ENCODE assay signal across 22 cellular contexts in genomic region chr20:57653910-57654309, GRCh38. TPM values are rescaled to one million over a fixed set of nuclear protein-coding genes. Genes with fewer than 3 reads are reported as not detected.
A peak's percentile ranks its signal among the peaks of the same experiment; 100 is the strongest.
DNase-seq lines count a peak whose midpoint lies in the region; ATAC-seq, FAIRE-seq and TF ChIP-seq lines count a peak whose summit lies in the region.
"Had no signal": no experiment of that assay in that cellular context is flagged by ENCODE, and none has a peak within 500 bp of the region (broad histone marks: within the 10 kb centered on the region; RNA-seq: fewer than 3 reads in every experiment).

No MANE protein-coding gene starts in this region.

- H3K4me1 ChIP-seq in K562 (replicated peaks in 1 of 2; ENCODE audit: control insufficient read depth in 2 of 2, insufficient read depth in 2 of 2, low read length in 2 of 2), result peaks cover 0 to 17% of the 10 kb centered on the region in 2 experiments; a peak in 1 of 5 replicates
- H3K4me1 ChIP-seq: SJCRH30 had no signal

- H3K79me2 ChIP-seq in K562 (ENCODE audit: control insufficient read depth, insufficient read depth, low read length), result no peaks in the 10 kb centered on the region

- no peak for TF ChIP-seq EP300 in K562 (IDR thresholded peaks at IDR 0.05; ENCODE audit: low read length)

- TF ChIP-seq RAD21 in K562 (CRISPR knock-in tag; conservative IDR thresholded peaks at IDR 0.05 in 1 of 2, IDR thresholded peaks at IDR 0.05 in 1 of 2), result no peak

- no peaks in the 10 kb centered on the region for H3K36me3 ChIP-seq in K562 (ENCODE audit: control insufficient read depth, insufficient read depth, low read length)

- no peak overlapping the region for H3K4me3 ChIP-seq in K562
- H3K4me3 ChIP-seq: gastroesophageal sphincter, psoas muscle, SJCRH30 had no signal

- intact Hi-C loops in activated CD4-positive, alpha-beta memory T cell treated with anti-CD3 and anti-CD28 coated beads for 36 hours (cut with micrococcal nuclease), result loop anchor here (1.0 to 10.0 kb wide), 5 partner anchors 57 to 551 kb away; no protein-coding TSS in a partner anchor
- intact Hi-C loops in K562 (cut with micrococcal nuclease), result loop anchor here (1.0 to 10.0 kb wide), 6 partner anchors 32 to 525 kb away; no protein-coding TSS in a partner anchor

- no peak overlapping the region for H3K9ac ChIP-seq in K562 (ENCODE audit: insufficient read depth in 1 of 2, low read depth in 2 of 2, low read length in 2 of 2)

- CTCF ChIA-PET in activated CD4-positive, alpha-beta memory T cell treated with anti-CD3 and anti-CD28 coated beads, Interleukin-2, amount 10 ng/mL, durations not matched to agents 7 days and 5 days (lab: Charles Lee), result interaction anchor here (0.5 to 2.3 kb wide), 16 partner anchors 11 to 585 kb away, joined by 3 to 12 read pairs (median 4); partner anchors contain the start of gene ZBP1
- CTCF ChIA-PET in activated CD4-positive, alpha-beta memory T cell treated with anti-CD3 and anti-CD28 coated beads for 36 hours (lab: Charles Lee), result interaction anchor here (0.6 to 3.7 kb wide), 27 partner anchors 11 to 562 kb away, joined by 3 to 44 read pairs (median 4); no protein-coding TSS in a partner anchor
- CTCF ChIA-PET in K562 (lab: Yijun Ruan, JAX; ENCODE audit: low intra/inter-chr PET ratio), result interaction anchor here (1.2 to 3.1 kb wide), 4 partner anchors 58 to 557 kb away, joined by 3 to 32 read pairs (median 10); no protein-coding TSS in a partner anchor

- no peak overlapping the region for H2AFZ ChIP-seq in K562 (ENCODE audit: low read depth, low read length)

- peaks cover 2% of the 10 kb centered on the region for H3K27me3 Mint-ChIP-seq in activated CD4-positive, alpha-beta memory T cell treated with anti-CD3 and anti-CD28 coated beads, Interleukin-2, amount 10 ng/mL, durations not matched to agents 7 days and 5 days
- no peaks in the 10 kb centered on the region for H3K27me3 Mint-ChIP-seq in activated CD4-positive, alpha-beta memory T cell treated with anti-CD3 and anti-CD28 coated beads for 36 hours
- H3K27me3 Mint-ChIP-seq: activated naive CD4-positive, alpha-beta T cell treated with anti-CD3 and anti-CD28 coated beads, Interleukin-2, amount 50 U/mL, for 24 hours; stimulated activated naive CD8-positive, alpha-beta T cell treated with anti-CD3 and anti-CD28 coated beads, Interleukin-15, Interleukin-2, amounts not matched to agents 100 ng/mL and 50 ng/mL, for 24 hours had no signal

- no peaks in the 10 kb centered on the region for H3K9me1 ChIP-seq in K562 (ENCODE audit: control insufficient read depth, insufficient read depth, low read length)

- no peaks in the 10 kb centered on the region for H3K9me3 Mint-ChIP-seq in activated CD4-positive, alpha-beta memory T cell treated with anti-CD3 and anti-CD28 coated beads, Interleukin-2, amount 10 ng/mL, durations not matched to agents 7 days and 5 days
- no peaks in the 10 kb centered on the region for H3K9me3 Mint-ChIP-seq in activated CD4-positive, alpha-beta memory T cell treated with anti-CD3 and anti-CD28 coated beads for 36 hours
- H3K9me3 Mint-ChIP-seq: activated naive CD4-positive, alpha-beta T cell treated with anti-CD3 and anti-CD28 coated beads, Interleukin-2, amount 50 U/mL, for 24 hours; HFFc6; natural killer cell; stimulated activated naive CD8-positive, alpha-beta T cell treated with anti-CD3 and anti-CD28 coated beads, Interleukin-15, Interleukin-2, amounts not matched to agents 100 ng/mL and 50 ng/mL, for 24 hours; T-helper 2 cell treated with Interferon-gamma antibody and Interleukin-4, amounts not matched to agents 5 μg/mL and 100 μg/mL, for 36 hours had no signal

- no peak for FAIRE-seq in K562 (lab: Jason Lieb, UNC)
- FAIRE-seq: A204.1 had no signal

- no peak for TF ChIP-seq POLR2A in K562 (conservative IDR thresholded peaks at IDR 0.05)

- no peaks in the 10 kb centered on the region for H3K36me3 Mint-ChIP-seq in activated CD4-positive, alpha-beta memory T cell treated with anti-CD3 and anti-CD28 coated beads, Interleukin-2, amount 10 ng/mL, durations not matched to agents 7 days and 5 days (ENCODE audit: low read depth)
- peaks cover 1% of the 10 kb centered on the region for H3K36me3 Mint-ChIP-seq in activated CD4-positive, alpha-beta memory T cell treated with anti-CD3 and anti-CD28 coated beads for 36 hours
- H3K36me3 Mint-ChIP-seq: natural killer cell had no signal

- H3K4me3 Mint-ChIP-seq in activated CD4-positive, alpha-beta memory T cell treated with anti-CD3 and anti-CD28 coated beads, Interleukin-2, amount 10 ng/mL, durations not matched to agents 7 days and 5 days, result no peak overlapping the region
- no peak overlapping the region for H3K4me3 Mint-ChIP-seq in activated CD4-positive, alpha-beta memory T cell treated with anti-CD3 and anti-CD28 coated beads for 36 hours
- H3K4me3 Mint-ChIP-seq: activated naive CD4-positive, alpha-beta T cell treated with anti-CD3 and anti-CD28 coated beads, Interleukin-2, amount 50 U/mL, for 24 hours; HFFc6; natural killer cell; stimulated activated naive CD8-positive, alpha-beta T cell treated with anti-CD3 and anti-CD28 coated beads, Interleukin-15, Interleukin-2, amounts not matched to agents 100 ng/mL and 50 ng/mL, for 24 hours; T-helper 2 cell treated with Interferon-gamma antibody and Interleukin-4, amounts not matched to agents 5 μg/mL and 100 μg/mL, for 36 hours had no signal

- no peak overlapping the region for H3K4me2 ChIP-seq in K562 (ENCODE audit: insufficient read depth, low read length)

- no peaks in the 10 kb centered on the region for H3K9me3 ChIP-seq in K562 (replicated peaks; ENCODE audit: control insufficient read depth, insufficient read depth, low read depth, low read length)
- H3K9me3 ChIP-seq: gastroesophageal sphincter, psoas muscle, SJCRH30 had no signal

- WGBS in K562 (ENCODE audit: insufficient coverage, low coverage, missing lambda C conversion rate), result 14% methylated on average over 5 of the region's 5 CpGs

- no peak for ATAC-seq in K562
- ATAC-seq in HG03439 (IDR thresholded peaks at IDR 0.05; ENCODE audit: unreplicated experiment), result no peak
- ATAC-seq in HG02884 (IDR thresholded peaks at IDR 0.05; ENCODE audit: unreplicated experiment), result no peak

- peaks cover 38 to 82% of the 10 kb centered on the region in 2 experiments; a peak in 4 of 5 replicates for H3K27me3 ChIP-seq in K562 (ENCODE audit: control insufficient read depth in 2 of 2, insufficient read depth in 2 of 2, low read length in 2 of 2)
- H3K27me3 ChIP-seq: gastroesophageal sphincter, SJCRH30 had no signal

- in situ Hi-C loops in GM13976 (cut with MboI; ENCODE audit: low sequenced_read_pairs, unreplicated experiment) (loop anchor here (25.0 kb wide), 1 partner anchor 433 kb away; no protein-coding TSS in a partner anchor), K562 (cut with MboI) (no loop called here)

- no TSS peak for BruUV-seq in K562 (replicated peaks; lab: Mats Ljungman, UMichigan)

- no peak overlapping the region for H3K27ac Mint-ChIP-seq in activated CD4-positive, alpha-beta memory T cell treated with anti-CD3 and anti-CD28 coated beads, Interleukin-2, amount 10 ng/mL, durations not matched to agents 7 days and 5 days
- H3K27ac Mint-ChIP-seq in activated CD4-positive, alpha-beta memory T cell treated with anti-CD3 and anti-CD28 coated beads for 36 hours, result no peak overlapping the region
- H3K27ac Mint-ChIP-seq: activated naive CD4-positive, alpha-beta T cell treated with anti-CD3 and anti-CD28 coated beads, Interleukin-2, amount 50 U/mL, for 24 hours; HFFc6; natural killer cell; stimulated activated naive CD8-positive, alpha-beta T cell treated with anti-CD3 and anti-CD28 coated beads, Interleukin-15, Interleukin-2, amounts not matched to agents 100 ng/mL and 50 ng/mL, for 24 hours; T-helper 2 cell treated with Interferon-gamma antibody and Interleukin-4, amounts not matched to agents 5 μg/mL and 100 μg/mL, for 36 hours had no signal

- H3K4me1 Mint-ChIP-seq in activated CD4-positive, alpha-beta memory T cell treated with anti-CD3 and anti-CD28 coated beads, Interleukin-2, amount 10 ng/mL, durations not matched to agents 7 days and 5 days, result peaks cover 9% of the 10 kb centered on the region
- peaks cover 11% of the 10 kb centered on the region for H3K4me1 Mint-ChIP-seq in activated CD4-positive, alpha-beta memory T cell treated with anti-CD3 and anti-CD28 coated beads for 36 hours (ENCODE audit: low read depth)

- TF ChIP-seq CTCF in GM13976 (IDR thresholded peaks at IDR 0.05; ENCODE audit: borderline replicate concordance, control extremely low read depth, extremely low read depth, insufficient read depth, missing control alignments), result no peak
- no peak for TF ChIP-seq CTCF in K562 (IDR thresholded peaks at IDR 0.05 in 2 of 3, conservative IDR thresholded peaks at IDR 0.05 in 1 of 3; ENCODE audit: insufficient read depth in 2 of 3, low read depth in 1 of 3, low read length in 3 of 3)

- H4K20me1 ChIP-seq in K562 (replicated peaks; ENCODE audit: control insufficient read depth, insufficient read depth, low read length), result 0 out of 2 replicates have a peak, but pooled peaks cover 9% of the 10 kb centered on the region

- DNase-seq in activated CD4-positive, alpha-beta memory T cell treated with anti-CD3 and anti-CD28 coated beads, Interleukin-2, amount 10 ng/mL, durations not matched to agents 7 days and 5 days, result peak; percentile 14
- no peak for DNase-seq in activated CD4-positive, alpha-beta memory T cell treated with anti-CD3 and anti-CD28 coated beads for 36 hours
- DNase-seq in GM13976 (ENCODE audit: low spot score), result peak; percentile 37
- DNase-seq in K562 (ENCODE audit: extremely low read depth in 1 of 4, low spot score in 3 of 4), result peak in 1 of 4 experiments; percentile 5
- DNase-seq in myocyte (ENCODE audit: low read depth), result peak; percentile 32
- DNase-seq in LoVo (ENCODE audit: low spot score), result no peak
- DNase-seq: cortex of kidney had no signal

- H3K27ac ChIP-seq in K562 (ENCODE audit: extremely low read depth, low read depth, low read length), result no peak overlapping the region
- H3K27ac ChIP-seq: psoas muscle, SJCRH30 had no signal

- POLR2A ChIA-PET in activated CD4-positive, alpha-beta memory T cell treated with anti-CD3 and anti-CD28 coated beads, Interleukin-2, amount 10 ng/mL, durations not matched to agents 7 days and 5 days (lab: Charles Lee), result interaction anchor here (0.9 to 1.2 kb wide), 3 partner anchors 31 to 35 kb away, joined by 3 to 5 read pairs (median 5); partner anchors contain the start of gene ZBP1
- POLR2A ChIA-PET in activated CD4-positive, alpha-beta memory T cell treated with anti-CD3 and anti-CD28 coated beads for 36 hours (lab: Charles Lee), result no interaction called here
- POLR2A ChIA-PET in K562 (lab: Yijun Ruan, JAX), result no interaction called here

RNA-seq across cellular contexts. Expression of gene ZBP1, which starts 33.7 kb away (rescaled TPM):
- total RNA-seq in activated CD4-positive, alpha-beta memory T cell treated with anti-CD3 and anti-CD28 coated beads, Interleukin-2, amount 10 ng/mL, durations not matched to agents 7 days and 5 days, result 10 to 100 TPM; 51.9 to 57.7 TPM
- total RNA-seq in activated CD4-positive, alpha-beta memory T cell treated with anti-CD3 and anti-CD28 coated beads for 36 hours, result 1 to 10 TPM in 1 of 2 experiments, under 1 TPM in 1; 0.73 to 1.1 TPM
- total RNA-seq in K562 (2011; cell fraction: chromatin; rRNA removed; ENCODE audit: low replicate concordance), result not detected in 2 replicates
- total RNA-seq in K562 (2011; cell fraction: nucleolus; rRNA removed), result not detected in 2 replicates
- total RNA-seq in K562 (2011; cell fraction: nucleoplasm; rRNA removed), result not detected in 2 replicates
- total RNA-seq in K562 (2014; rRNA removed) (not detected in 2 replicates), K562 (2014; rRNA removed; fragmentation: Illumina TruSeq; extraction: Trizol) (not detected in 2 replicates), K562 (2015; rRNA removed; fragmentation: Illumina TruSeq; extraction: Trizol) (not detected in 2 replicates), K562 (2021) (not detected in 2 replicates), myocyte (0.29 and 0.47 TPM in 2 replicates)
- polyA plus RNA-seq in K562 (2011; rRNA removed) (not detected in 2 replicates), K562 (2014; fragmentation: Illumina TruSeq; extraction: Trizol) (not detected in 2 replicates), K562 (2014; fragmentation: Nextera tagmentation; extraction: Ambion mirVana) (not detected), K562 (2014; rRNA removed) (not detected in 2 replicates)
- not detected in 2 replicates for polyA plus RNA-seq in K562 (2011; cell fraction: cytosol; rRNA removed)
- not detected in 2 replicates for polyA plus RNA-seq in K562 (2011; cell fraction: nucleus; rRNA removed)
- polyA plus RNA-seq in K562 (2012), result not detected in 2 replicates
- polyA minus RNA-seq in K562 (2011; rRNA and poly(A)+ RNA removed), result not detected in 2 replicates
- not detected in 2 replicates for polyA minus RNA-seq in K562 (2011; cell fraction: cytosol; rRNA and poly(A)+ RNA removed)
- polyA minus RNA-seq in K562 (2011; cell fraction: nucleus; rRNA and poly(A)+ RNA removed), result not detected in 2 replicates
- polyA plus RNA-seq in myocyte (2012), result 0.15 TPM
- total RNA-seq: epithelial cell of proximal tubule, HFFc6, mammary epithelial cell, NCI-H460, urinary bladder had no signal
- polyA plus RNA-seq: mammary epithelial cell had no signal

RNA-seq across cellular contexts. Expression of gene PMEPA1, which starts 55.9 kb away (rescaled TPM):
- 1 to 10 TPM in 1 of 2 experiments, under 1 TPM in 1; 0.76 to 1.3 TPM for total RNA-seq in activated CD4-positive, alpha-beta memory T cell treated with anti-CD3 and anti-CD28 coated beads, Interleukin-2, amount 10 ng/mL, durations not matched to agents 7 days and 5 days
- total RNA-seq in activated CD4-positive, alpha-beta memory T cell treated with anti-CD3 and anti-CD28 coated beads for 36 hours, result 1 to 10 TPM; 2.5 to 3.0 TPM
- total RNA-seq in K562 (2011; cell fraction: chromatin; rRNA removed; ENCODE audit: low replicate concordance), result not detected in 2 replicates
- total RNA-seq in K562 (2011; cell fraction: nucleolus; rRNA removed), result not detected in 2 replicates
- not detected in 2 replicates for total RNA-seq in K562 (2011; cell fraction: nucleoplasm; rRNA removed)
- not detected in 2 replicates for total RNA-seq in K562 (2014; rRNA removed)
- total RNA-seq in K562 (2014; rRNA removed; fragmentation: Illumina TruSeq; extraction: Trizol), result not detected in 2 replicates
- not detected in 2 replicates for total RNA-seq in K562 (2015; rRNA removed; fragmentation: Illumina TruSeq; extraction: Trizol)
- 0.16 and 0.20 TPM in 2 replicates for total RNA-seq in K562 (2021)
- not detected in 2 replicates for polyA plus RNA-seq in K562 (2011; rRNA removed)
- polyA plus RNA-seq in K562 (2011; cell fraction: cytosol; rRNA removed), result not detected in 2 replicates
- polyA plus RNA-seq in K562 (2011; cell fraction: nucleus; rRNA removed), result not detected in 2 replicates
- 0.03 TPM in 1 of 2 replicates, not detected in the other for polyA plus RNA-seq in K562 (2012)
- not detected in 2 replicates for polyA plus RNA-seq in K562 (2014; fragmentation: Illumina TruSeq; extraction: Trizol)
- not detected for polyA plus RNA-seq in K562 (2014; fragmentation: Nextera tagmentation; extraction: Ambion mirVana)
- not detected in 2 replicates for polyA plus RNA-seq in K562 (2014; rRNA removed)
- polyA minus RNA-seq in K562 (2011; rRNA and poly(A)+ RNA removed), result not detected in 2 replicates
- polyA minus RNA-seq in K562 (2011; cell fraction: cytosol; rRNA and poly(A)+ RNA removed), result not detected in 2 replicates
- polyA minus RNA-seq in K562 (2011; cell fraction: nucleus; rRNA and poly(A)+ RNA removed), result not detected in 2 replicates
- total RNA-seq in myocyte, result 7.4 and 8.8 TPM in 2 replicates
- polyA plus RNA-seq in myocyte (2012), result 62.8 TPM

Comparison
In these comparisons a context has a peak if more than half of its experiments do, and no peak if none do; other contexts are left out.
1. DNase-seq: peak in activated CD4-positive, alpha-beta memory T cell treated with anti-CD3 and anti-CD28 coated beads, Interleukin-2, amount 10 ng/mL, durations not matched to agents 7 days and 5 days (single experiment), GM13976 (single experiment) and myocyte (single experiment); none in activated CD4-positive, alpha-beta memory T cell treated with anti-CD3 and anti-CD28 coated beads for 36 hours (single experiment) and LoVo (single experiment).
2. RNA of gene ZBP1, which starts 33.7 kb away (total RNA-seq): 51.9 to 57.7 TPM in activated CD4-positive, alpha-beta memory T cell treated with anti-CD3 and anti-CD28 coated beads, Interleukin-2, amount 10 ng/mL, durations not matched to agents 7 days and 5 days; 0.73 to 1.1 TPM in activated CD4-positive, alpha-beta memory T cell treated with anti-CD3 and anti-CD28 coated beads for 36 hours, 0.29 to 0.47 TPM in myocyte and not detected in K562; every median in the first group is over 10 times any median in the second.